8 cellular contexts compared by ENCODE assay signal in genomic region chr1:25619101-25619890, GRCh38. TPM values are rescaled to one million over a fixed set of nuclear protein-coding genes. Genes with fewer than 3 reads are reported as not detected.
A peak's percentile ranks its signal among the peaks of the same experiment; 100 is the strongest.
DNase-seq lines count a peak whose midpoint lies in the region; ATAC-seq and TF ChIP-seq lines count a peak whose summit lies in the region.

No MANE protein-coding gene starts in this region.

- POLR2A ChIA-PET in AG04450 (lab: Yijun Ruan, JAX), result interaction anchor here (0.6 to 1.0 kb wide), 3 partner anchors 20 to 200 kb away, joined by 3 to 7 read pairs (median 4); no protein-coding TSS in a partner anchor

- H3K4me2 ChIP-seq in GM23248 (ENCODE audit: unreplicated experiment), result no peak overlapping the region

- no peaks in the 10 kb centered on the region for H3K79me2 ChIP-seq in GM23248 (ENCODE audit: insufficient read depth)

- H4K20me1 ChIP-seq in GM23248 (ENCODE audit: insufficient read depth), result no peaks in the 10 kb centered on the region

- CTCF ChIA-PET in AG04450 (lab: Charles Lee), result interaction anchor here (0.6 to 2.3 kb wide), 19 partner anchors 9 to 393 kb away, joined by 3 to 17 read pairs (median 4); partner anchors contain the start of gene PAFAH2

- in situ Hi-C loops in GM23248 (cut with MboI), result loop anchor here (10.0 kb wide), 1 partner anchor 176 kb away; no protein-coding TSS in a partner anchor
- in situ Hi-C loops in astrocyte of the cerebellum (cut with HindIII; ENCODE audit: low sequenced_read_pairs), result no loop called here

- H3K4me1 ChIP-seq in GM23248 (ENCODE audit: insufficient read depth), result no peaks in the 10 kb centered on the region
- H3K4me1 ChIP-seq in iPS-20b (ENCODE audit: insufficient read depth, low read length), result peaks cover 11% of the 10 kb centered on the region

- DNase-seq in AG04450 (ENCODE audit: low read depth, low spot score), result no peak
- peak; percentile 32 for DNase-seq in GM23248
- peak; percentile 44 to 58 for DNase-seq in SHP77 (lab: John Stamatoyannopoulos, UW)
- DNase-seq in astrocyte of the cerebellum (ENCODE audit: low read depth), result no peak
- DNase-seq in stimulated activated CD4-positive, alpha-beta T cell treated with anti-CD3 and anti-CD28 coated beads, Interleukin-12 subunit alpha, Interleukin-12 subunit beta, amount 100 ng/mL, for 4 hours, result peak; percentile 56
- DNase-seq in GDM1 (lab: John Stamatoyannopoulos, UW), result no peak

- H3K9ac ChIP-seq in GM23248, result no peak overlapping the region
- H3K9ac ChIP-seq in iPS-20b (ENCODE audit: low read depth, low read length), result no peak overlapping the region

- H3K27me3 ChIP-seq in AG04450 (ENCODE audit: control insufficient read depth, insufficient read depth, low read length) (peaks cover 17% of the 10 kb centered on the region), GM23248 (replicated peaks; ENCODE audit: insufficient read depth) (peaks cover 19% of the 10 kb centered on the region), iPS-20b (ENCODE audit: insufficient read depth, low read length) (peaks cover 37% of the 10 kb centered on the region)

- no peaks in the 10 kb centered on the region for H3K36me3 ChIP-seq in GM23248 (ENCODE audit: low read depth)
- H3K36me3 ChIP-seq in iPS-20b (ENCODE audit: insufficient read depth, low read depth, low read length), result no peaks in the 10 kb centered on the region

- H3F3A ChIP-seq in GM23248 (ENCODE audit: insufficient read depth), result peaks cover 20% of the 10 kb centered on the region

- ATAC-seq in HG02588 (IDR thresholded peaks at IDR 0.05; ENCODE audit: unreplicated experiment), result no peak

- TF ChIP-seq CTCF in AG04450 (IDR thresholded peaks at IDR 0.05; ENCODE audit: low read depth, low read length) (peak; percentile 87), astrocyte of the cerebellum (IDR thresholded peaks at IDR 0.05; ENCODE audit: low read depth, low read length, missing control alignments) (peak; percentile 92)

- no peak overlapping the region for H3K27ac ChIP-seq in AG04450 (ENCODE audit: low read depth, low read length)
- H3K27ac ChIP-seq in GM23248, result no peak overlapping the region
- H3K27ac ChIP-seq in iPS-20b (ENCODE audit: low read length), result no peak overlapping the region

- no peaks in the 10 kb centered on the region for H3K9me2 ChIP-seq in GM23248 (ENCODE audit: insufficient read depth)

- no peaks in the 10 kb centered on the region; the same call in 1 of the 2 replicates for H3K9me3 ChIP-seq in AG04450 (ENCODE audit: control insufficient read depth, insufficient read depth, low read length)
- H3K9me3 ChIP-seq in GM23248 (ENCODE audit: low read depth), result no peaks in the 10 kb centered on the region
- H3K9me3 ChIP-seq in iPS-20b (ENCODE audit: insufficient read depth, low read depth, low read length), result no peaks in the 10 kb centered on the region

- H2AFZ ChIP-seq in GM23248, result no peak overlapping the region

- peak overlapping the region; percentile 58 for H3K4me3 ChIP-seq in AG04450 (ENCODE audit: low read depth, low read length)
- H3K4me3 ChIP-seq in GM23248, result no peak overlapping the region
- H3K4me3 ChIP-seq in astrocyte of the cerebellum (ENCODE audit: low read depth, low read length), result no peak overlapping the region
- peak overlapping the region; percentile 67; the same call in 1 of the 2 replicates for H3K4me3 ChIP-seq in iPS-20b (ENCODE audit: low read length)

- 35 to 41% methylated on average over 11 of the region's 11 CpGs for WGBS in GM23248 (ENCODE audit: low coverage in 1 of 2, low lambda C conversion rate in 2 of 2, missing lambda C conversion rate in 2 of 2), 2 experiments

RNA-seq across cellular contexts. Expression of gene MAN1C1, which starts 2.7 kb away (rescaled TPM):
- polyA plus RNA-seq in AG04450 (2011; rRNA removed), result 16.9 TPM in 2 replicates
- polyA minus RNA-seq in AG04450 (2011; rRNA and poly(A)+ RNA removed), result 12.7 and 17.1 TPM in 2 replicates
- total RNA-seq in GM23248 (2014; rRNA removed; shearing (Covaris generic)), result 0.51 and 1.1 TPM in 2 replicates
- 0.29 and 0.43 TPM in 2 replicates for polyA plus RNA-seq in GM23248 (2016; fragmentation: Nextera tagmentation; extraction: Ambion mirVana)

Comparison
In these comparisons a context has a peak if more than half of its experiments do, and no peak if none do; other contexts are left out.
1. DNase-seq: peak in GM23248 (single experiment), SHP77 (2 of 2) and stimulated activated CD4-positive, alpha-beta T cell treated with anti-CD3 and anti-CD28 coated beads, Interleukin-12 subunit alpha, Interleukin-12 subunit beta, amount 100 ng/mL, for 4 hours (single experiment); none in AG04450 (single experiment), astrocyte of the cerebellum (single experiment) and GDM1 (single experiment).
2. H3K4me3 ChIP-seq: peak in AG04450 (single experiment) and iPS-20b (single experiment); none in GM23248 (single experiment) and astrocyte of the cerebellum (single experiment).
3. RNA of gene MAN1C1, which starts 2.7 kb away (polyA plus RNA-seq): 16.9 TPM in AG04450; 0.29 to 0.43 TPM in GM23248; every median in the first group is over 10 times any median in the second.